36 cellular contexts compared by ENCODE assay signal in genomic region chr4:7018281-7018680, GRCh38.
"Had no signal": no experiment of that assay in that cellular context is flagged by ENCODE, and none has a peak within 500 bp of the region (broad histone marks: within the 10 kb centered on the region; RNA-seq: fewer than 3 reads in every experiment).

No MANE protein-coding gene starts in this region.

- H3K27me3 ChIP-seq: ascending aorta, cardiac muscle cell, MG63, Peyer's patch had no signal

- H3K4me3 Mint-ChIP-seq: activated CD4-positive, alpha-beta memory T cell treated with anti-CD3 and anti-CD28 coated beads, Interleukin-2, amount 10 ng/mL, durations not matched to agents 7 days and 5 days; activated CD8-positive, alpha-beta memory T cell treated with anti-CD3 and anti-CD28 coated beads, Interleukin-2, amount 10 ng/mL, durations not matched to agents 7 days and 5 days; activated naive CD4-positive, alpha-beta T cell treated with anti-CD3 and anti-CD28 coated beads for 36 hours; activated naive CD8-positive, alpha-beta T cell treated with anti-CD3 and anti-CD28 coated beads for 36 hours; T-cell had no signal

- H3K27me3 Mint-ChIP-seq: activated CD4-positive, alpha-beta memory T cell treated with anti-CD3 and anti-CD28 coated beads, Interleukin-2, amount 10 ng/mL, durations not matched to agents 7 days and 5 days; activated CD8-positive, alpha-beta memory T cell treated with anti-CD3 and anti-CD28 coated beads, Interleukin-2, amount 10 ng/mL, durations not matched to agents 7 days and 5 days; activated naive CD8-positive, alpha-beta T cell treated with anti-CD3 and anti-CD28 coated beads for 36 hours; T-cell had no signal

- ATAC-seq: activated CD8-positive, alpha-beta memory T cell treated with anti-CD3 and anti-CD28 coated beads, Interleukin-2, amount 10 ng/mL, durations not matched to agents 7 days and 5 days; PC-3; SK-N-SH treated with all-trans-retinoic acid at 6 μM for 48 hours; T-cell had no signal

- H3K4me3 ChIP-seq: ascending aorta, cardiac muscle cell, MG63, Peyer's patch had no signal

- H3K9me3 Mint-ChIP-seq: activated CD4-positive, alpha-beta memory T cell treated with anti-CD3 and anti-CD28 coated beads, Interleukin-2, amount 10 ng/mL, durations not matched to agents 7 days and 5 days; activated naive CD4-positive, alpha-beta T cell treated with anti-CD3 and anti-CD28 coated beads for 36 hours; activated naive CD8-positive, alpha-beta T cell treated with anti-CD3 and anti-CD28 coated beads for 36 hours; T-cell had no signal

- H3K4me1 ChIP-seq: ascending aorta, Peyer's patch had no signal

- DNase-seq: activated CD4-positive, alpha-beta memory T cell treated with anti-CD3 and anti-CD28 coated beads, Interleukin-2, amount 10 ng/mL, durations not matched to agents 7 days and 5 days; activated CD4-positive, alpha-beta T cell treated with anti-CD3 and anti-CD28 coated beads for 1 hour; activated CD4-positive, alpha-beta T cell treated with anti-CD3 and anti-CD28 coated beads for 48 hours; activated CD4-positive, CD25-positive, alpha-beta regulatory T cell; activated CD8-positive, alpha-beta memory T cell treated with anti-CD3 and anti-CD28 coated beads for 24 hours; activated CD8-positive, alpha-beta memory T cell treated with anti-CD3 and anti-CD28 coated beads, Interleukin-2, amount 10 ng/mL, durations not matched to agents 7 days and 5 days; activated CD8-positive, alpha-beta memory T cell treated with anti-CD3 and anti-CD28 coated beads, Interleukin-2, amount 50 U/mL, for 48 hours; activated effector memory CD4-positive, alpha-beta T cell treated with anti-CD3 and anti-CD28 coated beads, Interleukin-2, amount 50 U/mL, for 16 hours; activated naive CD4-positive, alpha-beta T cell treated with anti-CD3 and anti-CD28 coated beads for 36 hours; activated naive CD8-positive, alpha-beta T cell treated with anti-CD3 and anti-CD28 coated beads for 36 hours; activated T-cell treated with anti-CD3 and anti-CD28 coated beads, Interleukin-2, amount 50 U/mL, for 48 hours; amniotic stem cell; Kasumi-1; KG1; MG63; NCI-H1048; NCI-H1105 treated with DMSO at 0.1 percent for 48 hours; NCI-H1436; NCI-H1694; NCI-H1930; NCI-H2081 treated with DMSO at 0.1 percent for 48 hours; NCI-H345; NCI-H524 treated with DMSO at 0.1 percent for 48 hours; NCI-H748 treated with DMSO at 0.1 percent for 48 hours; NK-92 treated with Interleukin-12 subunit alpha and Interleukin-12 subunit beta, amount 100 ng/mL, for 24 hours; PC-3; Peyer's patch; RPMI8226; SIG-M5; T-cell; T-helper 2 cell; T-helper 9 cell; WERI-Rb-1 had no signal

- H3K9me3 ChIP-seq: ascending aorta, MG63, Peyer's patch had no signal

- H3K27ac Mint-ChIP-seq: activated CD4-positive, alpha-beta memory T cell treated with anti-CD3 and anti-CD28 coated beads, Interleukin-2, amount 10 ng/mL, durations not matched to agents 7 days and 5 days; activated CD8-positive, alpha-beta memory T cell treated with anti-CD3 and anti-CD28 coated beads, Interleukin-2, amount 10 ng/mL, durations not matched to agents 7 days and 5 days; activated naive CD4-positive, alpha-beta T cell treated with anti-CD3 and anti-CD28 coated beads for 36 hours; activated naive CD8-positive, alpha-beta T cell treated with anti-CD3 and anti-CD28 coated beads for 36 hours; T-cell had no signal

- H3K27ac ChIP-seq: ascending aorta, cardiac muscle cell, Peyer's patch, WERI-Rb-1 had no signal
